ENCODE assay signal across 8 cellular contexts in the genomic region with DNA sequence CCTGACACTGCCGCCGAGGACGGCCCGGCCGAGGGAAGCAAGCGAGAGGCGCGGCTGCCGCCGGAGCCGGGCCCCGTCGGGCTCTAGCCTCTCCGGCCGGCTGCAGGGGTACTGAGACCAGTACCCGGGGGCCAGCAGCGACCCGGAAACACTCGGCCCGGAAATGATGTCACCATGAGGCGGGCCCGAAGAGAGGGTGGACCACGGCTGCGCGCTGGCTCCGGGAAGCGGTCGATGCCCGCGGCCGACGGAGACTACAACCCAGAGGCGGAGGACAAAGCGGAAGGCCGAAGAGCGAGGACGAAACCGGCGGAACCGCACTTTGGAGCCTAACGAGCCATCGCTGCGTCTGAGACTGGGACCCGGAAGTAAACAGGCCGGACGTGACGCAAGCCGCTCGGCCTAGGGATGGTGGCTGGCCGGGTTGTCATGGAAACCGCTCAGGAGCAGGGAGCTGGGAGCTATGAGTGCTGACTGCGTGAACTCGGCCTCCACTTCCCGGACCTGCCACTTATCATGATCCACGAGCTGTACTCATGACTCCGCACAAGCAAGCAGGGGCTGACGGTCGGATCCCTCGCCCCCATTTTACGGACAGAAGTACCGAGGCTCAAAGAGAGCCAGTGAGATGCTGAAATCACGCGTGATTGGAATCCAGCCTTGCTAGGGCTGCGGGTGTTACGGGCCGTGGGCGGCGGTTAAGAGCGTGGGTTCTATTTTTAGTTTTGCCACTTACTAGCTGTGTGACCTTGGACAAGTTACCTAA. TPM values are rescaled to one million over a fixed set of nuclear protein-coding genes. Genes with fewer than 3 reads are reported as not detected.
A peak's percentile ranks its signal among the peaks of the same experiment; 100 is the strongest.
DNase-seq lines count a peak whose midpoint lies in the region; ATAC-seq and TF ChIP-seq lines count a peak whose summit lies in the region.

A gene with protein sequence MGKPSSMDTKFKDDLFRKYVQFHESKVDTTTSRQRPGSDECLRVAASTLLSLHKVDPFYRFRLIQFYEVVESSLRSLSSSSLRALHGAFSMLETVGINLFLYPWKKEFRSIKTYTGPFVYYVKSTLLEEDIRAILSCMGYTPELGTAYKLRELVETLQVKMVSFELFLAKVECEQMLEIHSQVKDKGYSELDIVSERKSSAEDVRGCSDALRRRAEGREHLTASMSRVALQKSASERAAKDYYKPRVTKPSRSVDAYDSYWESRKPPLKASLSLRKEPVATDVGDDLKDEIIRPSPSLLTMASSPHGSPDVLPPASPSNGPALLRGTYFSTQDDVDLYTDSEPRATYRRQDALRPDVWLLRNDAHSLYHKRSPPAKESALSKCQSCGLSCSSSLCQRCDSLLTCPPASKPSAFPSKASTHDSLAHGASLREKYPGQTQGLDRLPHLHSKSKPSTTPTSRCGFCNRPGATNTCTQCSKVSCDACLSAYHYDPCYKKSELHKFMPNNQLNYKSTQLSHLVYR (minus strand): TSS at position 150 of the 766 bp plus-strand sequence. CDS start 7,039 bp downstream, outside the sequence.

- peaks cover 18% of the 10 kb centered on the region for H4K20me1 ChIP-seq in PC-3 (ENCODE audit: low read length)

- peak within 1 kb of the TSS; percentile 99 to 100 (median 100) for H3K27ac Mint-ChIP-seq in IgD-negative memory B cell

- BruUV-seq in PC-3 (replicated peaks; lab: Mats Ljungman, UMichigan) = TSS peak; percentile 81

- H3K27me3 ChIP-seq in PC-3 (ENCODE audit: low read length) = no peaks in the 10 kb centered on the region
- no peaks in the 10 kb centered on the region for H3K27me3 ChIP-seq in muscle layer of colon (ENCODE audit: control insufficient read depth in 1 of 2, insufficient read depth in 2 of 2, low read length in 2 of 2)

- peak within 1 kb of the TSS; percentile 96 for H3K9ac ChIP-seq in PC-3 (ENCODE audit: low read length)
- peak within 1 kb of the TSS; percentile 75 for H3K9ac ChIP-seq in muscle layer of colon (ENCODE audit: low read length)

- H3K4me1 ChIP-seq in PC-3 (ENCODE audit: insufficient read depth, low read length) (peaks cover 23% of the 10 kb centered on the region), muscle layer of colon (ENCODE audit: insufficient read depth, low read length) (peaks cover 19% of the 10 kb centered on the region)

- CTCF ChIA-PET in PC-3 (lab: Charles Lee) = interaction anchor here (0.6 to 1.5 kb wide), 3 partner anchors 30 to 374 kb away, joined by 3 read pairs; no protein-coding TSS in a partner anchor

- H3K4me1 Mint-ChIP-seq in IgD-negative memory B cell = peaks cover 29 to 34% (median 31%) of the 10 kb centered on the region in 3 donors

- H3K27ac ChIP-seq in PC-3 (ENCODE audit: low read length) (peak within 1 kb of the TSS; percentile 96), muscle layer of colon (ENCODE audit: low read depth, low read length) (peak within 1 kb of the TSS; percentile 100)

- intact Hi-C loops in PC-3 (cut with micrococcal nuclease) = loop anchor here (1.0 kb wide), 1 partner anchor 13 kb away; no protein-coding TSS in a partner anchor

- H3K79me2 ChIP-seq in PC-3 (ENCODE audit: low read length) = peaks cover 53% of the 10 kb centered on the region

- H2AFZ ChIP-seq in PC-3 (ENCODE audit: low read length) = peak within 1 kb of the TSS; percentile 98

- ATAC-seq in GM21529 (IDR thresholded peaks at IDR 0.05; ENCODE audit: unreplicated experiment) = peak; percentile 78
- ATAC-seq in PC-3 = peak; percentile 88
- ATAC-seq in esophagus mucosa = peak; percentile 87

- H3K36me3 Mint-ChIP-seq in IgD-negative memory B cell = peaks cover 1% of the 10 kb centered on the region

- peak within 1 kb of the TSS; percentile 98 to 100 (median 98) for H3K4me3 Mint-ChIP-seq in IgD-negative memory B cell

- POLR2A ChIA-PET in PC-3 (lab: Charles Lee; ENCODE audit: unreplicated experiment) = interaction anchor here (0.5 to 1.3 kb wide), 5 partner anchors 17 to 857 kb away, joined by 3 to 4 read pairs (median 4); no protein-coding TSS in a partner anchor

- peak within 1 kb of the TSS; percentile 98 for H3K4me2 ChIP-seq in PC-3 (ENCODE audit: low read length)

- H3K36me3 ChIP-seq in PC-3 (ENCODE audit: low read depth, low read length) = no peaks in the 10 kb centered on the region
- H3K36me3 ChIP-seq in muscle layer of colon (ENCODE audit: insufficient read depth, low read length) = no peaks in the 10 kb centered on the region

- TF ChIP-seq CTCF in PC-3 (conservative IDR thresholded peaks at IDR 0.05; ENCODE audit: low read depth, low read length) = no peak

- peak; percentile 95 for DNase-seq in DMS114 treated with DMSO at 0.1 percent for 48 hours (lab: John Stamatoyannopoulos, UW; ENCODE audit: unreplicated experiment)
- peak; percentile 96 for DNase-seq in PC-3
- peak; percentile 92 for DNase-seq in activated T-cell treated with anti-CD3 and anti-CD28 coated beads, Interleukin-2, amount 50 U/mL, for 1 hour
- peak; percentile 79 to 91 for DNase-seq in stimulated activated CD8-positive, alpha-beta memory T cell treated with anti-CD3 and anti-CD28 coated beads, Interleukin-7, amount 100 ng/mL, for 1 hour (ENCODE audit: low read depth in 2 of 2)

- H3K4me3 ChIP-seq in PC-3 (ENCODE audit: low read length) = peak within 1 kb of the TSS; percentile 81
- H3K4me3 ChIP-seq in muscle layer of colon (ENCODE audit: low read depth in 1 of 2, low read length in 2 of 2) = peak within 1 kb of the TSS; percentile 100

- H3K9me2 ChIP-seq in PC-3 (replicated peaks; ENCODE audit: low read length) = no peaks in the 10 kb centered on the region

- no peaks in the 10 kb centered on the region for H3K9me3 Mint-ChIP-seq in IgD-negative memory B cell

- peaks cover 2% of the 10 kb centered on the region for H3K27me3 Mint-ChIP-seq in IgD-negative memory B cell

- no peaks in the 10 kb centered on the region for H3F3A ChIP-seq in PC-3 (ENCODE audit: low read length, unreplicated experiment)

- H3K9me3 ChIP-seq in PC-3 (ENCODE audit: low read length) (no peaks in the 10 kb centered on the region), muscle layer of colon (ENCODE audit: low read length) (no peaks in the 10 kb centered on the region)

RNA-seq across cellular contexts. Expression of the gene that starts here (rescaled TPM):
- 7.1 TPM for polyA plus RNA-seq in IgD-negative memory B cell
- total RNA-seq in PC-3 (2014; rRNA removed) (7.4 and 8.1 TPM in 2 replicates), esophagus mucosa (4.1 TPM)

Comparison
In these comparisons a context has a peak if more than half of its experiments do, and no peak if none do; other contexts are left out.
1. Peak in every context shown above with its lines: DNase-seq, ATAC-seq, H3K4me3 ChIP-seq and H3K27ac ChIP-seq.